26 cellular contexts compared by ENCODE assay signal in the genomic region with DNA sequence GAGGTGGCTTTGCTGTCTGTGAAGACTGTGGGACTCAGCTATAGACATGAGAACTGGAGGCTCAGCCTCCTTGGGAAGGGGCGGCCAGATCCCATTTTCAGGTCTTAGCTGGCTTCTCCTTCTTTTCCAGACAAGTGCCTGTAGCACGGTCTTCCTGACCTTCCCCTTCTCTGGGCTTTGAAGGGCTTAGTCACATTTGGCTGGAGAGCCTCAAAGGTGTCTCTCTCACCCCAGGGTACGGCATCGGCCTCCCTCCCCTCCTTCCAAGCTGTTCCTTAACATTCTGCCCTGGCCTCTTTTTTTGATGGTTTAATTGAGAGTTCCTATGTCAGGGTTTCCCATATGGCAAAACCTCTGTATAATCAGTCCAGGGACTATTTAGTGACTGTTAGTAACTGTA.
"Had no signal": no experiment of that assay in that cellular context is flagged by ENCODE, and none has a peak within 500 bp of the region (broad histone marks: within the 10 kb centered on the region; RNA-seq: fewer than 3 reads in every experiment).

No MANE protein-coding gene starts in this region.

- H3K9me3 ChIP-seq: breast epithelium, SJSA1 had no signal

- H3K27me3 ChIP-seq: breast epithelium, SJSA1 had no signal

- H3K9me3 Mint-ChIP-seq: activated T-cell treated with anti-CD3 and anti-CD28 coated beads, Interleukin-2, amount 50 U/mL, for 24 hours; T-helper 1 cell treated with Interleukin-12 subunit alpha and Interleukin-12 subunit beta and Interleukin-4 antibody, amounts not matched to agents 30 μg/mL and 1 μg/mL, for 36 hours had no signal

- H3K36me3 ChIP-seq: breast epithelium, SJSA1 had no signal

- H3K27ac ChIP-seq: breast epithelium, SJSA1 had no signal

- H3K36me3 Mint-ChIP-seq: activated CD8-positive, alpha-beta memory T cell treated with anti-CD3 and anti-CD28 coated beads, Interleukin-2, amount 10 ng/mL, durations not matched to agents 7 days and 5 days; activated naive CD4-positive, alpha-beta T cell treated with anti-CD3 and anti-CD28 coated beads, Interleukin-2, amount 50 U/mL, for 24 hours; IgD-negative memory B cell had no signal

- H3K4me3 ChIP-seq: breast epithelium, SJSA1 had no signal

- ATAC-seq: activated CD4-positive, CD25-positive, alpha-beta regulatory T cell treated with anti-CD3 and anti-CD28 coated beads, Interleukin-2, amount 50 U/mL, for 24 hours; activated CD8-positive, alpha-beta memory T cell treated with anti-CD3 and anti-CD28 coated beads, Interleukin-2, amount 10 ng/mL, durations not matched to agents 7 days and 5 days; Panc1; SK-N-SH treated with all-trans-retinoic acid at 6 μM for 48 hours had no signal

- DNase-seq: activated CD4-positive, alpha-beta T cell treated with anti-CD3 and anti-CD28 coated beads for 48 hours; activated CD4-positive, alpha-beta T cell treated with anti-CD3 and anti-CD28 coated beads, Interleukin-2, amount 50 U/mL, for 4 hours; activated CD8-positive, alpha-beta memory T cell treated with anti-CD3 and anti-CD28 coated beads, Interleukin-2, amount 10 ng/mL, durations not matched to agents 7 days and 5 days; activated effector memory CD4-positive, alpha-beta T cell treated with Interleukin-2 at 50 U/mL for 16 hours; activated naive CD4-positive, alpha-beta T cell; activated T-cell treated with anti-CD3 and anti-CD28 coated beads, Interleukin-2, amount 50 U/mL, for 24 hours; central memory CD4-positive, alpha-beta T cell; KG1; NCI-H1048; NCI-H146; NCI-H187 treated with DMSO at 0.1 percent for 48 hours; NCI-H2107; NCI-H345; NCI-H510A; NCI-H526 treated with DMSO at 0.1 percent for 48 hours; OCI-M1; RPMI8226 had no signal

- H3K4me1 ChIP-seq: breast epithelium, SJSA1 had no signal

- H3K4me1 Mint-ChIP-seq: activated CD8-positive, alpha-beta memory T cell treated with anti-CD3 and anti-CD28 coated beads, Interleukin-2, amount 10 ng/mL, durations not matched to agents 7 days and 5 days had no signal

- H3K4me3 Mint-ChIP-seq: activated CD8-positive, alpha-beta memory T cell treated with anti-CD3 and anti-CD28 coated beads, Interleukin-2, amount 10 ng/mL, durations not matched to agents 7 days and 5 days; activated naive CD4-positive, alpha-beta T cell treated with anti-CD3 and anti-CD28 coated beads, Interleukin-2, amount 50 U/mL, for 24 hours; activated T-cell treated with anti-CD3 and anti-CD28 coated beads, Interleukin-2, amount 50 U/mL, for 24 hours; activated T-helper 1 cell treated with anti-CD3 and anti-CD28 coated beads, Interleukin-12 subunit alpha, Interleukin-12 subunit beta, Interleukin-2, Interleukin-4 antibody, amounts not matched to agents 30 ng/mL and 10 ng/mL and 1 ng/mL, durations not matched to agents 14 hours and 24 hours and 36 hours; IgD-negative memory B cell; T-helper 1 cell treated with Interleukin-12 subunit alpha and Interleukin-12 subunit beta and Interleukin-4 antibody, amounts not matched to agents 30 μg/mL and 1 μg/mL, for 36 hours had no signal

- H3K27me3 Mint-ChIP-seq: activated naive CD4-positive, alpha-beta T cell treated with anti-CD3 and anti-CD28 coated beads, Interleukin-2, amount 50 U/mL, for 24 hours had no signal

- H3K27ac Mint-ChIP-seq: activated CD8-positive, alpha-beta memory T cell treated with anti-CD3 and anti-CD28 coated beads, Interleukin-2, amount 10 ng/mL, durations not matched to agents 7 days and 5 days; activated naive CD4-positive, alpha-beta T cell treated with anti-CD3 and anti-CD28 coated beads, Interleukin-2, amount 50 U/mL, for 24 hours; activated T-cell treated with anti-CD3 and anti-CD28 coated beads, Interleukin-2, amount 50 U/mL, for 24 hours; activated T-helper 1 cell treated with anti-CD3 and anti-CD28 coated beads, Interleukin-12 subunit alpha, Interleukin-12 subunit beta, Interleukin-2, Interleukin-4 antibody, amounts not matched to agents 30 ng/mL and 10 ng/mL and 1 ng/mL, durations not matched to agents 14 hours and 24 hours and 36 hours; IgD-negative memory B cell; T-helper 1 cell treated with Interleukin-12 subunit alpha and Interleukin-12 subunit beta and Interleukin-4 antibody, amounts not matched to agents 30 μg/mL and 1 μg/mL, for 36 hours had no signal
